ENCODE assay signal across 1 cellular context in the genomic region with DNA sequence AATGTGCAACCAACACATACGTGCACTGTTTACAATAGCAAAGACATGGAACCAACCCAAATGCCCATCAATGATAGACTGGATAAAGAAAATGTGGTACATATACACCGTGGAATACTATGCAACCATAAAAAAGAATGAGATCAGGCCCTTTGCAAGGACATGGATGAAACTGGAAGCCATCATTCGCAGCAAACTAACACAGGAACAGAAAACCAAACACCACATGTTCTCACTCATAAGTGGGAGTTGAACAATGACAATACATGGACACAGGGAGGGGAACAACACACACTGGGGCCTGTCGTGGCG. TPM values are rescaled to one million over a fixed set of nuclear protein-coding genes. Genes with fewer than 3 reads are reported as not detected.
"Had no signal": no experiment of that assay in that cellular context is flagged by ENCODE, and none has a peak within 500 bp of the region (broad histone marks: within the 10 kb centered on the region; RNA-seq: fewer than 3 reads in every experiment).

No MANE protein-coding gene starts in this region.

RNA-seq across cellular contexts. Expression of a gene that starts 15.8 kb away (rescaled TPM):
- polyA plus RNA-seq: neural cell had no signal
